ENCODE assay signal across 17 cellular contexts in the genomic region with DNA sequence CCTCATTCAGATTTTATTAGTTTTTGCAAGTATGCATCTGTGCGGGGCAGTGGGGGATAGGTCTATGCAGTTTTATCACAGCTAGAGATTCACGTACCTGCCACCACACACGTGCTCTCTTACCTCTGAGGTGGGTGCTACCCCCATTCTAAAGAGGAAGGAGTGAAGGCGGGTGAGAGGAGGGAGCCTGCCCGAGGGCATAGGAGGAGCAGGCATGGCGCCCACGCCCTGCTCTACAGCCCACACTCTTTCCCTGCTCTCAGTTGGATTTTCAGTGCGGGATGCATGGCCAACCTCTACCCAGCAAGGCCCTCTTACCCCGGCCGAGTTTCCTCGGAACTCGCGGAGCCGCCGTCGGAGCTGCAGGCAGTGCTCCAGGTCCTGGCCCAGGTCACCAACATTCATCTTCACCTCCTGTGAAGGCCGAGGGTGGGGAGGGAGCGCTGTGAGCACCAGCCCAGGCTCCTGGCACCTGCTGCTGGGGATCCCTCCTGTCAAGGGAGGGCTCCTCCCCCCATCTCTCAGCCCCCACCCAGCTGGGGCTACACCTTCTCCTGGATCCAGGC. TPM values are rescaled to one million over a fixed set of nuclear protein-coding genes. Genes with fewer than 3 reads are reported as not detected.
A peak's percentile ranks its signal among the peaks of the same experiment; 100 is the strongest.
DNase-seq lines count a peak whose midpoint lies in the region; ATAC-seq, FAIRE-seq and TF ChIP-seq lines count a peak whose summit lies in the region.
"Had no signal": no experiment of that assay in that cellular context is flagged by ENCODE, and none has a peak within 500 bp of the region (broad histone marks: within the 10 kb centered on the region; RNA-seq: fewer than 3 reads in every experiment).

No MANE protein-coding gene starts in this region.

- H3K79me1 ChIP-seq in neuronal stem cell (ENCODE audit: low read depth, low read length), result no peaks in the 10 kb centered on the region

- peak overlapping the region; percentile 91 for H3K18ac ChIP-seq in neuronal stem cell (ENCODE audit: low read length)

- H3K23ac ChIP-seq in neuronal stem cell (ENCODE audit: low read depth, low read length, poor library complexity), result no peak overlapping the region

- in situ Hi-C loops in HepG2 (cut with HindIII; ENCODE audit: extremely low pct_ligation_motif_present, low pct_unique_long_range_greater_than_20kb), result no loop called here

- no peak for TF ChIP-seq RAD21 in HepG2 (CRISPR knock-in tag; IDR thresholded peaks at IDR 0.05)

- H3K4ac ChIP-seq in neuronal stem cell (ENCODE audit: low read length), result no peak overlapping the region

- H3K9me3 ChIP-seq in HepG2 (ENCODE audit: low read length) (no peaks in the 10 kb centered on the region), right lobe of liver (no peaks in the 10 kb centered on the region), HEK293 (ENCODE audit: control insufficient read depth, insufficient read depth, low read depth, low read length) (no peaks in the 10 kb centered on the region), neuronal stem cell (replicated peaks in 1 of 2; ENCODE audit: control insufficient read depth in 2 of 2, insufficient read depth in 1 of 2, low read depth in 1 of 2, low read length in 2 of 2) (peaks cover 0 to 3% of the 10 kb centered on the region in 2 donors), lower lobe of right lung (no peaks in the 10 kb centered on the region)
- H3K9me3 ChIP-seq: HAP-1 had no signal

- H3K27ac Mint-ChIP-seq in central memory CD8-positive, alpha-beta T cell (ENCODE audit: low read depth), result no peak overlapping the region
- H3K27ac Mint-ChIP-seq: B cell; CD4-positive, alpha-beta T cell had no signal

- H3K4me1 Mint-ChIP-seq in central memory CD8-positive, alpha-beta T cell, result peaks cover 15% of the 10 kb centered on the region
- H3K4me1 Mint-ChIP-seq: B cell had no signal

- CTCF ChIA-PET in HepG2 (lab: Yijun Ruan, JAX; ENCODE audit: low intra/inter-chr PET ratio, low total read pairs) (no interaction called here), HEK293 (lab: Yijun Ruan, JAX) (interaction anchor here (0.7 kb wide), 1 partner anchor 125 kb away, joined by 5 read pairs; no protein-coding TSS in a partner anchor)

- no peaks in the 10 kb centered on the region for H3K27me3 Mint-ChIP-seq in central memory CD8-positive, alpha-beta T cell
- H3K27me3 Mint-ChIP-seq: B cell; CD4-positive, alpha-beta T cell had no signal

- no peak overlapping the region for H2BK12ac ChIP-seq in neuronal stem cell (ENCODE audit: low read length)

- WGBS in HepG2 (ENCODE audit: low lambda C conversion rate), result 75% methylated on average over 18 of the region's 18 CpGs
- 83% methylated on average over 6 of the region's 18 CpGs for WGBS in right lobe of liver (ENCODE audit: insufficient coverage, low coverage, low lambda C conversion rate, missing lambda C conversion rate)
- WGBS in neuronal stem cell (ENCODE audit: extremely low coverage in 2 of 2, insufficient read length in 2 of 2, insufficient replicate concordance in 1 of 2), 2 donors, result no CpG with 5 or more reads among the region's 18 CpGs

- H2AK5ac ChIP-seq in neuronal stem cell (ENCODE audit: low read depth, low read length), result peak overlapping the region; percentile 88

- H3K27ac ChIP-seq in HepG2 (ENCODE audit: extremely low read length, insufficient read depth, low read length) (no peak overlapping the region), right lobe of liver (no peak overlapping the region), HEK293 (ENCODE audit: extremely low read depth, low read depth, low read length) (no peak overlapping the region), neuronal stem cell (replicated peaks; ENCODE audit: low read length) (no peak overlapping the region), lower lobe of right lung (no peak overlapping the region)
- H3K27ac ChIP-seq: C4-2B had no signal

- TF ChIP-seq CTCF in HepG2 (CRISPR knock-in tag; IDR thresholded peaks at IDR 0.05) (no peak), right lobe of liver (IDR thresholded peaks at IDR 0.05) (no peak), HEK293 (tag by site-specific recombination; IDR thresholded peaks at IDR 0.05) (no peak), lower lobe of right lung (IDR thresholded peaks at IDR 0.05) (no peak)

- no peaks in the 10 kb centered on the region for H3K79me2 ChIP-seq in HepG2 (ENCODE audit: insufficient read depth, low read length)

- intact Hi-C loops in HepG2 (cut with micrococcal nuclease; ENCODE audit: unreplicated experiment) (no loop called here), right lobe of liver (cut with DNase I) (no loop called here), lower lobe of right lung (cut with DNase I) (no loop called here)

- TF ChIP-seq EP300 in HepG2 (IDR thresholded peaks at IDR 0.05; ENCODE audit: low read depth in 2 of 2, low read length in 2 of 2) (no peak), HepG2 (CRISPR knock-in tag; IDR thresholded peaks at IDR 0.05; ENCODE audit: borderline replicate concordance) (no peak)

- peak overlapping the region; percentile 35 for H2BK120ac ChIP-seq in neuronal stem cell (ENCODE audit: low read depth, low read length)

- H2AFZ ChIP-seq in HepG2 (ENCODE audit: low read length) (no peak overlapping the region), neuronal stem cell (ENCODE audit: low read length) (peak overlapping the region; percentile 81)

- no peak for TF ChIP-seq POLR2A in HepG2 (IDR thresholded peaks at IDR 0.05; ENCODE audit: insufficient read depth in 1 of 2, low read depth in 2 of 2, low read length in 2 of 2)
- TF ChIP-seq POLR2A in right lobe of liver (IDR thresholded peaks at IDR 0.05), result no peak

- H3K4me3 ChIP-seq in HepG2 (replicated peaks in 1 of 3; ENCODE audit: insufficient read depth in 1 of 3, low read depth in 2 of 3, low read length in 3 of 3), result peak overlapping the region in 1 of 3 experiments; percentile 57; a peak in 1 of 6 replicates
- H3K4me3 ChIP-seq in right lobe of liver, result no peak overlapping the region
- H3K4me3 ChIP-seq in HEK293 (ENCODE audit: low read depth, low read length), result no peak overlapping the region
- no peak overlapping the region for H3K4me3 ChIP-seq in neuronal stem cell (ENCODE audit: low read length in 2 of 2)
- H3K4me3 ChIP-seq in lower lobe of right lung, result no peak overlapping the region
- H3K4me3 ChIP-seq: GM12878, HAP-1, K562 had no signal

- H2BK15ac ChIP-seq in neuronal stem cell (ENCODE audit: low read length), result peak overlapping the region; percentile 97

- H3K4me2 ChIP-seq in HepG2 (ENCODE audit: low read depth, low read length) (peak overlapping the region; percentile 76), neuronal stem cell (ENCODE audit: insufficient read depth, low read length, poor library complexity, severe bottlenecking) (no peak overlapping the region)

- no peak for ATAC-seq in HepG2
- no peak for ATAC-seq in right lobe of liver
- ATAC-seq in central memory CD8-positive, alpha-beta T cell (replicated peaks; ENCODE audit: extremely low read depth, poor library complexity, severe bottlenecking), result peak; percentile 29
- ATAC-seq in lower lobe of right lung, result no peak
- ATAC-seq: GM12878, K562 had no signal

- no peak for DNase-seq in HepG2 (ENCODE audit: low spot score)
- no peak for DNase-seq in right lobe of liver
- no peak for DNase-seq in central memory CD8-positive, alpha-beta T cell (ENCODE audit: low spot score in 2 of 2)
- DNase-seq in neuronal stem cell (ENCODE audit: low spot score), result no peak
- DNase-seq in activated gamma-delta T cell treated with Interleukin-2 at 50 U/mL for 16 hours, result no peak
- DNase-seq in NCI-H774 (lab: John Stamatoyannopoulos, UW), result no peak
- no peak for DNase-seq in lower lobe of right lung
- DNase-seq: CD4-positive, alpha-beta T cell; DMS79 treated with DMSO at 0.1 percent for 48 hours had no signal

- no peak overlapping the region for H3K4me3 Mint-ChIP-seq in central memory CD8-positive, alpha-beta T cell
- H3K4me3 Mint-ChIP-seq: B cell; CD4-positive, alpha-beta T cell had no signal

- H3K36me3 ChIP-seq in HepG2 (replicated peaks in 1 of 2; ENCODE audit: control insufficient read depth in 1 of 2, insufficient read depth in 2 of 2, low read length in 2 of 2) (no peaks in the 10 kb centered on the region), right lobe of liver (no peaks in the 10 kb centered on the region), HEK293 (ENCODE audit: control insufficient read depth in 2 of 2, insufficient read depth in 1 of 2, low read length in 2 of 2) (no peaks in the 10 kb centered on the region), neuronal stem cell (replicated peaks in 1 of 2; ENCODE audit: control insufficient read depth in 2 of 2, insufficient read depth in 2 of 2, low read length in 2 of 2) (no peaks in the 10 kb centered on the region), lower lobe of right lung (no peaks in the 10 kb centered on the region)
- H3K36me3 ChIP-seq: HAP-1 had no signal

- H3K9me3 Mint-ChIP-seq in central memory CD8-positive, alpha-beta T cell, result no peaks in the 10 kb centered on the region
- H3K9me3 Mint-ChIP-seq: CD4-positive, alpha-beta T cell had no signal

- peak overlapping the region; percentile 56 for H2BK5ac ChIP-seq in neuronal stem cell (ENCODE audit: low read length)

- H3K9ac ChIP-seq in HepG2 (ENCODE audit: insufficient read depth, low read depth, low read length) (peak overlapping the region; percentile 44; the same call in 1 of the 2 replicates), neuronal stem cell (ENCODE audit: low read depth, low read length, poor library complexity) (no peak overlapping the region)

- H4K8ac ChIP-seq in neuronal stem cell (ENCODE audit: low read depth, low read length), result peak overlapping the region; percentile 85

- POLR2A ChIA-PET in HepG2 (lab: Yijun Ruan, JAX), result interaction anchor here (1.4 kb wide), 1 partner anchor 14 kb away, joined by 3 read pairs; no protein-coding TSS in a partner anchor
- POLR2A ChIA-PET in HEK293 (lab: Yijun Ruan, JAX), result no interaction called here

- BruUV-seq in HepG2 (replicated peaks; lab: Mats Ljungman, UMichigan), result no TSS peak

- H3K27me3 ChIP-seq in HepG2 (ENCODE audit: control insufficient read depth in 1 of 2, insufficient read depth in 2 of 2, low read length in 2 of 2), result peaks cover 5 to 58% of the 10 kb centered on the region in 2 experiments; a peak in 4 of 5 replicates
- no peaks in the 10 kb centered on the region for H3K27me3 ChIP-seq in right lobe of liver
- H3K27me3 ChIP-seq in neuronal stem cell (ENCODE audit: control insufficient read depth in 3 of 3, insufficient read depth in 3 of 3, low read depth in 1 of 3, low read length in 3 of 3), result peaks cover 0 to 3% (median 0%) of the 10 kb centered on the region in 3 experiments
- no peaks in the 10 kb centered on the region for H3K27me3 ChIP-seq in lower lobe of right lung (ENCODE audit: low read depth)

- H3K4me1 ChIP-seq in HepG2 (ENCODE audit: insufficient read depth, low read length) (peaks cover 40% of the 10 kb centered on the region), right lobe of liver (peaks cover 0 to 16% (median 0%) of the 10 kb centered on the region in 4 donors), HEK293 (ENCODE audit: control insufficient read depth, insufficient read depth, low read length) (peaks cover 2% of the 10 kb centered on the region; the same call in 1 of the 2 replicates), neuronal stem cell (ENCODE audit: control insufficient read depth in 2 of 2, insufficient read depth in 1 of 2, low read depth in 1 of 2, low read length in 2 of 2) (peaks cover 16 to 31% of the 10 kb centered on the region in 2 donors), lower lobe of right lung (no peaks in the 10 kb centered on the region)
- H3K4me1 ChIP-seq: HAP-1 had no signal

- H4K91ac ChIP-seq in neuronal stem cell (ENCODE audit: low read depth, low read length, poor library complexity), result peak overlapping the region; percentile 53

- peaks cover 2% of the 10 kb centered on the region for H3K36me3 Mint-ChIP-seq in central memory CD8-positive, alpha-beta T cell (ENCODE audit: insufficient read depth)

- no peaks in the 10 kb centered on the region for H4K20me1 ChIP-seq in HepG2 (ENCODE audit: insufficient read depth, low read length)

- no peak for FAIRE-seq in HepG2 (lab: Jason Lieb, UNC)
- FAIRE-seq: GM12878, GM19239, K562 had no signal

- no peak overlapping the region for H3K14ac ChIP-seq in neuronal stem cell (ENCODE audit: low read length)

RNA-seq across cellular contexts. Expression of a gene that starts 26.9 kb away (rescaled TPM):
- total RNA-seq in HepG2 (2016; rRNA removed; fragmentation: Illumina TruSeq; extraction: Trizol) (0.55 and 5.1 TPM in 2 replicates), right lobe of liver (1 to 10 TPM in 5 of 6 experiments, under 1 TPM in 1; 0.31 to 7.3 (median 4.7) TPM), lower lobe of right lung (13.8 TPM)
- 1.1 and 1.6 TPM in 2 replicates for total RNA-seq in HepG2 (2016; cell fraction: cytosol; rRNA removed; fragmentation: Illumina TruSeq; extraction: Trizol; ENCODE audit: low read depth)
- total RNA-seq in HepG2 (2016; cell fraction: insoluble cytoplasmic fraction; rRNA removed; fragmentation: Illumina TruSeq; extraction: Trizol), result 0.88 and 2.9 TPM in 2 replicates
- total RNA-seq in HepG2 (2016; cell fraction: membrane; rRNA removed; fragmentation: Illumina TruSeq; extraction: Trizol), result 0.55 and 1.1 TPM in 2 replicates
- total RNA-seq in HepG2 (2016; cell fraction: nucleus; rRNA removed; fragmentation: Illumina TruSeq; extraction: Trizol), result 4.1 and 4.8 TPM in 2 replicates
- polyA plus RNA-seq in HepG2 (2011; rRNA removed), result 8.0 and 10.2 TPM in 2 replicates
- polyA plus RNA-seq in HepG2 (2011; cell fraction: cytosol; rRNA removed), result 1.2 and 1.9 TPM in 2 replicates
- polyA plus RNA-seq in HepG2 (2011; cell fraction: nucleus; rRNA removed), result 51.3 and 67.9 TPM in 2 replicates
- 2.9 and 3.7 TPM in 2 replicates for polyA plus RNA-seq in HepG2 (2012)
- 0.61 and 1.4 TPM in 2 replicates for polyA plus RNA-seq in HepG2 (2016; cell fraction: cytosol; fragmentation: Illumina TruSeq; extraction: Trizol; ENCODE audit: low read depth)
- polyA plus RNA-seq in HepG2 (2016; cell fraction: insoluble cytoplasmic fraction; fragmentation: Illumina TruSeq; extraction: Trizol; ENCODE audit: low read depth), result 0.63 and 1.2 TPM in 2 replicates
- 1.0 and 1.5 TPM in 2 replicates for polyA plus RNA-seq in HepG2 (2016; cell fraction: membrane; fragmentation: Illumina TruSeq; extraction: Trizol; ENCODE audit: low read depth)
- 15.6 and 20.4 TPM in 2 replicates for polyA plus RNA-seq in HepG2 (2016; cell fraction: nucleus; fragmentation: Illumina TruSeq; extraction: Trizol; ENCODE audit: insufficient read depth, low read depth)
- polyA minus RNA-seq in HepG2 (2011; rRNA and poly(A)+ RNA removed; ENCODE audit: low replicate concordance), result 1.1 and 2.7 TPM in 2 replicates
- 2.2 TPM in 1 of 2 replicates, not detected in the other for polyA minus RNA-seq in HepG2 (2011; cell fraction: cytosol; rRNA and poly(A)+ RNA removed)
- 4.4 and 4.6 TPM in 2 replicates for polyA minus RNA-seq in HepG2 (2011; cell fraction: nucleus; rRNA and poly(A)+ RNA removed)
- 16.5 TPM for polyA plus RNA-seq in neuronal stem cell (2013, experiment 1 of 2)
- polyA plus RNA-seq in neuronal stem cell (2013, experiment 2 of 2), result 15.9 TPM

RNA-seq across cellular contexts. Expression of a gene that starts 28.3 kb away (rescaled TPM):
- total RNA-seq in HepG2 (2016; rRNA removed; fragmentation: Illumina TruSeq; extraction: Trizol), result 0.01 and 0.07 TPM in 2 replicates
- total RNA-seq in HepG2 (2016; cell fraction: cytosol; rRNA removed; fragmentation: Illumina TruSeq; extraction: Trizol; ENCODE audit: low read depth), result not detected in 2 replicates
- total RNA-seq in HepG2 (2016; cell fraction: insoluble cytoplasmic fraction; rRNA removed; fragmentation: Illumina TruSeq; extraction: Trizol), result 0.04 TPM in 2 replicates
- total RNA-seq in HepG2 (2016; cell fraction: membrane; rRNA removed; fragmentation: Illumina TruSeq; extraction: Trizol), result 0.06 TPM in 1 of 2 replicates, not detected in the other
- 0.06 and 0.09 TPM in 2 replicates for total RNA-seq in HepG2 (2016; cell fraction: nucleus; rRNA removed; fragmentation: Illumina TruSeq; extraction: Trizol)
- 0.01 and 0.03 TPM in 2 replicates for polyA plus RNA-seq in HepG2 (2011; rRNA removed)
- 0.01 and 0.03 TPM in 2 replicates for polyA plus RNA-seq in HepG2 (2011; cell fraction: cytosol; rRNA removed)
- 0.21 and 0.23 TPM in 2 replicates for polyA plus RNA-seq in HepG2 (2011; cell fraction: nucleus; rRNA removed)
- polyA plus RNA-seq in HepG2 (2012), result 0.16 TPM in 1 of 2 replicates, not detected in the other
- 0.01 TPM in 1 of 2 replicates, not detected in the other for polyA plus RNA-seq in HepG2 (2016; cell fraction: cytosol; fragmentation: Illumina TruSeq; extraction: Trizol; ENCODE audit: low read depth)
- 0.11 TPM in 1 of 2 replicates, not detected in the other for polyA plus RNA-seq in HepG2 (2016; cell fraction: insoluble cytoplasmic fraction; fragmentation: Illumina TruSeq; extraction: Trizol; ENCODE audit: low read depth)
- polyA plus RNA-seq in HepG2 (2016; cell fraction: membrane; fragmentation: Illumina TruSeq; extraction: Trizol; ENCODE audit: low read depth), result 0.01 and 0.08 TPM in 2 replicates
- polyA plus RNA-seq in HepG2 (2016; cell fraction: nucleus; fragmentation: Illumina TruSeq; extraction: Trizol; ENCODE audit: insufficient read depth, low read depth), result 0.36 and 0.44 TPM in 2 replicates
- polyA minus RNA-seq in HepG2 (2011; rRNA and poly(A)+ RNA removed; ENCODE audit: low replicate concordance), result 0.40 TPM in 1 of 2 replicates, not detected in the other
- polyA minus RNA-seq in HepG2 (2011; cell fraction: cytosol; rRNA and poly(A)+ RNA removed), result not detected in 2 replicates
- polyA minus RNA-seq in HepG2 (2011; cell fraction: nucleus; rRNA and poly(A)+ RNA removed), result under 0.01 TPM in 1 of 2 replicates, not detected in the other
- total RNA-seq in right lobe of liver, result 1 to 10 TPM in 2 of 6 experiments, under 1 TPM in 4; 0.06 to 3.2 (median 0.81) TPM
- polyA plus RNA-seq in neuronal stem cell (2013, experiment 1 of 2), result 0.08 TPM
- polyA plus RNA-seq in neuronal stem cell (2013, experiment 2 of 2), result 0.14 TPM
- 2.1 TPM for total RNA-seq in lower lobe of right lung
- total RNA-seq: H4 had no signal
- polyA plus RNA-seq: K562 had no signal

RNA-seq across cellular contexts. Expression of a gene that starts 37.7 kb away (rescaled TPM):
- total RNA-seq in HepG2 (2016; rRNA removed; fragmentation: Illumina TruSeq; extraction: Trizol), result 5.4 and 7.1 TPM in 2 replicates
- 0.40 and 0.53 TPM in 2 replicates for total RNA-seq in HepG2 (2016; cell fraction: cytosol; rRNA removed; fragmentation: Illumina TruSeq; extraction: Trizol; ENCODE audit: low read depth)
- 6.2 and 6.5 TPM in 2 replicates for total RNA-seq in HepG2 (2016; cell fraction: insoluble cytoplasmic fraction; rRNA removed; fragmentation: Illumina TruSeq; extraction: Trizol)
- 2.0 and 2.1 TPM in 2 replicates for total RNA-seq in HepG2 (2016; cell fraction: membrane; rRNA removed; fragmentation: Illumina TruSeq; extraction: Trizol)
- 7.6 and 8.2 TPM in 2 replicates for total RNA-seq in HepG2 (2016; cell fraction: nucleus; rRNA removed; fragmentation: Illumina TruSeq; extraction: Trizol)
- 6.4 and 7.2 TPM in 2 replicates for polyA plus RNA-seq in HepG2 (2011; rRNA removed)
- 4.5 and 4.9 TPM in 2 replicates for polyA plus RNA-seq in HepG2 (2011; cell fraction: cytosol; rRNA removed)
- polyA plus RNA-seq in HepG2 (2011; cell fraction: nucleus; rRNA removed), result 22.2 and 32.3 TPM in 2 replicates
- 3.7 and 5.4 TPM in 2 replicates for polyA plus RNA-seq in HepG2 (2012)
- polyA plus RNA-seq in HepG2 (2016; cell fraction: cytosol; fragmentation: Illumina TruSeq; extraction: Trizol; ENCODE audit: low read depth), result 2.3 TPM in 2 replicates
- 5.3 and 6.2 TPM in 2 replicates for polyA plus RNA-seq in HepG2 (2016; cell fraction: insoluble cytoplasmic fraction; fragmentation: Illumina TruSeq; extraction: Trizol; ENCODE audit: low read depth)
- polyA plus RNA-seq in HepG2 (2016; cell fraction: membrane; fragmentation: Illumina TruSeq; extraction: Trizol; ENCODE audit: low read depth), result 2.5 and 2.6 TPM in 2 replicates
- polyA plus RNA-seq in HepG2 (2016; cell fraction: nucleus; fragmentation: Illumina TruSeq; extraction: Trizol; ENCODE audit: insufficient read depth, low read depth), result 17.3 and 19.5 TPM in 2 replicates
- polyA minus RNA-seq in HepG2 (2011; rRNA and poly(A)+ RNA removed; ENCODE audit: low replicate concordance), result 7.1 and 9.6 TPM in 2 replicates
- polyA minus RNA-seq in HepG2 (2011; cell fraction: cytosol; rRNA and poly(A)+ RNA removed), result 1.2 and 4.6 TPM in 2 replicates
- 3.2 and 8.8 TPM in 2 replicates for polyA minus RNA-seq in HepG2 (2011; cell fraction: nucleus; rRNA and poly(A)+ RNA removed)
- 1 to 10 TPM; 6.0 to 8.6 (median 7.3) TPM for total RNA-seq in right lobe of liver
- 14.4 TPM for polyA plus RNA-seq in neuronal stem cell (2013, experiment 1 of 2)
- polyA plus RNA-seq in neuronal stem cell (2013, experiment 2 of 2), result 14.3 TPM
- total RNA-seq in lower lobe of right lung, result 24.3 TPM
